In the genomic region with DNA sequence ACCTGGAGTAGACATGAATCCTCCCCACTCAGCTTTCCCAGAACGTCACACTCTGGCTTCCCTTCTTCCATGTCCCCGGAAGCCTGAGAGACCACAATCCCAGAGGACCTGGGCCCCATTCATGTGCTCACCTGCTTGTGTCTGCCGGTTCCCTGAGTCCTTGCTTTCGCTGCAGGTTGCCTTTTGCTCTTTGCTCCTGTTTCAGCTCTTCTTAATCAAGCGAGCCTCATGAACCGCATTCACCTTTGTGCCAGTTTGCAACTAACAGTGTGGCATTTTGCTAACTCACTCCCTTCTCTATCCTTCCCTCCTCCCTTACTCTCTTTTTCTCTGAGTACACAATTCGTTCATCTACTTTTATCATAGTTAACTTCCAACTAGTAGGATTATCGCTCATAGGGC, we compare ENCODE assay signal across 1 cellular context.
TF ChIP-seq lines count a peak whose summit lies in the region.

No MANE protein-coding gene starts in this region.

TF ChIP-seq in HepG2, 621 proteins besides CTCF, POLR2A, EP300 and RAD21 (continued from another document and continues in another):
- TF ChIP-seq, protein P1, sequence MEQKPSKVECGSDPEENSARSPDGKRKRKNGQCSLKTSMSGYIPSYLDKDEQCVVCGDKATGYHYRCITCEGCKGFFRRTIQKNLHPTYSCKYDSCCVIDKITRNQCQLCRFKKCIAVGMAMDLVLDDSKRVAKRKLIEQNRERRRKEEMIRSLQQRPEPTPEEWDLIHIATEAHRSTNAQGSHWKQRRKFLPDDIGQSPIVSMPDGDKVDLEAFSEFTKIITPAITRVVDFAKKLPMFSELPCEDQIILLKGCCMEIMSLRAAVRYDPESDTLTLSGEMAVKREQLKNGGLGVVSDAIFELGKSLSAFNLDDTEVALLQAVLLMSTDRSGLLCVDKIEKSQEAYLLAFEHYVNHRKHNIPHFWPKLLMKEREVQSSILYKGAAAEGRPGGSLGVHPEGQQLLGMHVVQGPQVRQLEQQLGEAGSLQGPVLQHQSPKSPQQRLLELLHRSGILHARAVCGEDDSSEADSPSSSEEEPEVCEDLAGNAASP (CRISPR knock-in tag; IDR thresholded peaks at IDR 0.05; ENCODE audit: borderline replicate concordance): peak; percentile 44; the same call in 1 of the 2 replicates
- peak; percentile 67 for TF ChIP-seq SAP130 (CRISPR knock-in tag; IDR thresholded peaks at IDR 0.05; ENCODE audit: low read depth)
- TF ChIP-seq, protein P2, sequence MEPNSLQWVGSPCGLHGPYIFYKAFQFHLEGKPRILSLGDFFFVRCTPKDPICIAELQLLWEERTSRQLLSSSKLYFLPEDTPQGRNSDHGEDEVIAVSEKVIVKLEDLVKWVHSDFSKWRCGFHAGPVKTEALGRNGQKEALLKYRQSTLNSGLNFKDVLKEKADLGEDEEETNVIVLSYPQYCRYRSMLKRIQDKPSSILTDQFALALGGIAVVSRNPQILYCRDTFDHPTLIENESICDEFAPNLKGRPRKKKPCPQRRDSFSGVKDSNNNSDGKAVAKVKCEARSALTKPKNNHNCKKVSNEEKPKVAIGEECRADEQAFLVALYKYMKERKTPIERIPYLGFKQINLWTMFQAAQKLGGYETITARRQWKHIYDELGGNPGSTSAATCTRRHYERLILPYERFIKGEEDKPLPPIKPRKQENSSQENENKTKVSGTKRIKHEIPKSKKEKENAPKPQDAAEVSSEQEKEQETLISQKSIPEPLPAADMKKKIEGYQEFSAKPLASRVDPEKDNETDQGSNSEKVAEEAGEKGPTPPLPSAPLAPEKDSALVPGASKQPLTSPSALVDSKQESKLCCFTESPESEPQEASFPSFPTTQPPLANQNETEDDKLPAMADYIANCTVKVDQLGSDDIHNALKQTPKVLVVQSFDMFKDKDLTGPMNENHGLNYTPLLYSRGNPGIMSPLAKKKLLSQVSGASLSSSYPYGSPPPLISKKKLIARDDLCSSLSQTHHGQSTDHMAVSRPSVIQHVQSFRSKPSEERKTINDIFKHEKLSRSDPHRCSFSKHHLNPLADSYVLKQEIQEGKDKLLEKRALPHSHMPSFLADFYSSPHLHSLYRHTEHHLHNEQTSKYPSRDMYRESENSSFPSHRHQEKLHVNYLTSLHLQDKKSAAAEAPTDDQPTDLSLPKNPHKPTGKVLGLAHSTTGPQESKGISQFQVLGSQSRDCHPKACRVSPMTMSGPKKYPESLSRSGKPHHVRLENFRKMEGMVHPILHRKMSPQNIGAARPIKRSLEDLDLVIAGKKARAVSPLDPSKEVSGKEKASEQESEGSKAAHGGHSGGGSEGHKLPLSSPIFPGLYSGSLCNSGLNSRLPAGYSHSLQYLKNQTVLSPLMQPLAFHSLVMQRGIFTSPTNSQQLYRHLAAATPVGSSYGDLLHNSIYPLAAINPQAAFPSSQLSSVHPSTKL (CRISPR knock-in tag; IDR thresholded peaks at IDR 0.05): peak; percentile 58
- TF ChIP-seq, protein P3, sequence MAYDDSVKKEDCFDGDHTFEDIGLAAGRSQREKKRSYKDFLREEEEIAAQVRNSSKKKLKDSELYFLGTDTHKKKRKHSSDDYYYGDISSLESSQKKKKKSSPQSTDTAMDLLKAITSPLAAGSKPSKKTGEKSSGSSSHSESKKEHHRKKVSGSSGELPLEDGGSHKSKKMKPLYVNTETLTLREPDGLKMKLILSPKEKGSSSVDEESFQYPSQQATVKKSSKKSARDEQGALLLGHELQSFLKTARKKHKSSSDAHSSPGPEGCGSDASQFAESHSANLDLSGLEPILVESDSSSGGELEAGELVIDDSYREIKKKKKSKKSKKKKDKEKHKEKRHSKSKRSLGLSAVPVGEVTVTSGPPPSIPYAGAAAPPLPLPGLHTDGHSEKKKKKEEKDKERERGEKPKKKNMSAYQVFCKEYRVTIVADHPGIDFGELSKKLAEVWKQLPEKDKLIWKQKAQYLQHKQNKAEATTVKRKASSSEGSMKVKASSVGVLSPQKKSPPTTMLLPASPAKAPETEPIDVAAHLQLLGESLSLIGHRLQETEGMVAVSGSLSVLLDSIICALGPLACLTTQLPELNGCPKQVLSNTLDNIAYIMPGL (CRISPR knock-in tag; IDR thresholded peaks at IDR 0.05; ENCODE audit: borderline replicate concordance in 1 of 2, low read depth in 1 of 2): peak in 1 of 2 experiments; percentile 39; a peak in 1 of 4 replicates
- no peak for TF ChIP-seq CHCHD3 (CRISPR knock-in tag; IDR thresholded peaks at IDR 0.05)
- TF ChIP-seq ZNF138 (CRISPR knock-in tag; IDR thresholded peaks at IDR 0.05; ENCODE audit: low read depth): 0 out of 2 replicates have a peak, but pooled peaks have one; percentile 38
- TF ChIP-seq MIXL1 (CRISPR knock-in tag; IDR thresholded peaks at IDR 0.05): peak; percentile 76; the same call in 1 of the 2 replicates
- TF ChIP-seq ZEB1 (IDR thresholded peaks at IDR 0.05; ENCODE audit: insufficient replicate concordance, low read depth): peak; percentile 59
- peak; percentile 72 for TF ChIP-seq RARA (CRISPR knock-in tag; IDR thresholded peaks at IDR 0.05)
- TF ChIP-seq ZNF260 (CRISPR knock-in tag; IDR thresholded peaks at IDR 0.05; ENCODE audit: borderline replicate concordance, low read depth): no peak
- TF ChIP-seq ZNF496 (CRISPR knock-in tag; IDR thresholded peaks at IDR 0.05; ENCODE audit: insufficient replicate concordance): no peak
- TF ChIP-seq, protein P4, sequence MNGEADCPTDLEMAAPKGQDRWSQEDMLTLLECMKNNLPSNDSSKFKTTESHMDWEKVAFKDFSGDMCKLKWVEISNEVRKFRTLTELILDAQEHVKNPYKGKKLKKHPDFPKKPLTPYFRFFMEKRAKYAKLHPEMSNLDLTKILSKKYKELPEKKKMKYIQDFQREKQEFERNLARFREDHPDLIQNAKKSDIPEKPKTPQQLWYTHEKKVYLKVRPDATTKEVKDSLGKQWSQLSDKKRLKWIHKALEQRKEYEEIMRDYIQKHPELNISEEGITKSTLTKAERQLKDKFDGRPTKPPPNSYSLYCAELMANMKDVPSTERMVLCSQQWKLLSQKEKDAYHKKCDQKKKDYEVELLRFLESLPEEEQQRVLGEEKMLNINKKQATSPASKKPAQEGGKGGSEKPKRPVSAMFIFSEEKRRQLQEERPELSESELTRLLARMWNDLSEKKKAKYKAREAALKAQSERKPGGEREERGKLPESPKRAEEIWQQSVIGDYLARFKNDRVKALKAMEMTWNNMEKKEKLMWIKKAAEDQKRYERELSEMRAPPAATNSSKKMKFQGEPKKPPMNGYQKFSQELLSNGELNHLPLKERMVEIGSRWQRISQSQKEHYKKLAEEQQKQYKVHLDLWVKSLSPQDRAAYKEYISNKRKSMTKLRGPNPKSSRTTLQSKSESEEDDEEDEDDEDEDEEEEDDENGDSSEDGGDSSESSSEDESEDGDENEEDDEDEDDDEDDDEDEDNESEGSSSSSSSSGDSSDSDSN (CRISPR knock-in tag; IDR thresholded peaks at IDR 0.05): peak; percentile 50
- TF ChIP-seq TBL1XR1 (IDR thresholded peaks at IDR 0.05; ENCODE audit: borderline replicate concordance, low read length, partially characterized antibody): no peak
- TF ChIP-seq, protein P5, sequence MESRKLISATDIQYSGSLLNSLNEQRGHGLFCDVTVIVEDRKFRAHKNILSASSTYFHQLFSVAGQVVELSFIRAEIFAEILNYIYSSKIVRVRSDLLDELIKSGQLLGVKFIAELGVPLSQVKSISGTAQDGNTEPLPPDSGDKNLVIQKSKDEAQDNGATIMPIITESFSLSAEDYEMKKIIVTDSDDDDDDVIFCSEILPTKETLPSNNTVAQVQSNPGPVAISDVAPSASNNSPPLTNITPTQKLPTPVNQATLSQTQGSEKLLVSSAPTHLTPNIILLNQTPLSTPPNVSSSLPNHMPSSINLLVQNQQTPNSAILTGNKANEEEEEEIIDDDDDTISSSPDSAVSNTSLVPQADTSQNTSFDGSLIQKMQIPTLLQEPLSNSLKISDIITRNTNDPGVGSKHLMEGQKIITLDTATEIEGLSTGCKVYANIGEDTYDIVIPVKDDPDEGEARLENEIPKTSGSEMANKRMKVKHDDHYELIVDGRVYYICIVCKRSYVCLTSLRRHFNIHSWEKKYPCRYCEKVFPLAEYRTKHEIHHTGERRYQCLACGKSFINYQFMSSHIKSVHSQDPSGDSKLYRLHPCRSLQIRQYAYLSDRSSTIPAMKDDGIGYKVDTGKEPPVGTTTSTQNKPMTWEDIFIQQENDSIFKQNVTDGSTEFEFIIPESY (CRISPR knock-in tag; IDR thresholded peaks at IDR 0.05): peak; percentile 37; the same call in 1 of the 2 replicates
- TF ChIP-seq ZNF317 (CRISPR knock-in tag; IDR thresholded peaks at IDR 0.05): 0 out of 2 replicates have a peak, but pooled peaks have one; percentile 30
- TF ChIP-seq REPIN1 (CRISPR knock-in tag; IDR thresholded peaks at IDR 0.05; ENCODE audit: borderline replicate concordance, low read depth): 0 out of 2 replicates have a peak, but pooled peaks have one; percentile 42
- TF ChIP-seq, protein P6, sequence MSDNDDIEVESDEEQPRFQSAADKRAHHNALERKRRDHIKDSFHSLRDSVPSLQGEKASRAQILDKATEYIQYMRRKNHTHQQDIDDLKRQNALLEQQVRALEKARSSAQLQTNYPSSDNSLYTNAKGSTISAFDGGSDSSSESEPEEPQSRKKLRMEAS (IDR thresholded peaks at IDR 0.05): 0 out of 2 replicates have a peak, but pooled peaks have one; percentile 34
- TF ChIP-seq ZNF3 (CRISPR knock-in tag; IDR thresholded peaks at IDR 0.05): no peak
- TF ChIP-seq SOX5 (CRISPR knock-in tag; IDR thresholded peaks at IDR 0.05; ENCODE audit: borderline replicate concordance): peak; percentile 62; the same call in 1 of the 2 replicates
- TF ChIP-seq ZFY (CRISPR knock-in tag; IDR thresholded peaks at IDR 0.05): 0 out of 2 replicates have a peak, but pooled peaks have one; percentile 13
- TF ChIP-seq CREM (IDR thresholded peaks at IDR 0.05): peak; percentile 41; the same call in 1 of the 2 replicates
- TF ChIP-seq CREM (CRISPR knock-in tag; IDR thresholded peaks at IDR 0.05): no peak
- peak; percentile 97 for TF ChIP-seq PPARG (CRISPR knock-in tag; conservative IDR thresholded peaks at IDR 0.05)
- peak; percentile 66 for TF ChIP-seq HOXA3 (CRISPR knock-in tag; IDR thresholded peaks at IDR 0.05)
- TF ChIP-seq ATF7 (IDR thresholded peaks at IDR 0.05): no peak
- no peak for TF ChIP-seq ATF7 (CRISPR knock-in tag; IDR thresholded peaks at IDR 0.05)
- TF ChIP-seq ZNF883 (CRISPR knock-in tag; IDR thresholded peaks at IDR 0.05; ENCODE audit: not compliant biosample characterization): no peak
- TF ChIP-seq, protein P7, sequence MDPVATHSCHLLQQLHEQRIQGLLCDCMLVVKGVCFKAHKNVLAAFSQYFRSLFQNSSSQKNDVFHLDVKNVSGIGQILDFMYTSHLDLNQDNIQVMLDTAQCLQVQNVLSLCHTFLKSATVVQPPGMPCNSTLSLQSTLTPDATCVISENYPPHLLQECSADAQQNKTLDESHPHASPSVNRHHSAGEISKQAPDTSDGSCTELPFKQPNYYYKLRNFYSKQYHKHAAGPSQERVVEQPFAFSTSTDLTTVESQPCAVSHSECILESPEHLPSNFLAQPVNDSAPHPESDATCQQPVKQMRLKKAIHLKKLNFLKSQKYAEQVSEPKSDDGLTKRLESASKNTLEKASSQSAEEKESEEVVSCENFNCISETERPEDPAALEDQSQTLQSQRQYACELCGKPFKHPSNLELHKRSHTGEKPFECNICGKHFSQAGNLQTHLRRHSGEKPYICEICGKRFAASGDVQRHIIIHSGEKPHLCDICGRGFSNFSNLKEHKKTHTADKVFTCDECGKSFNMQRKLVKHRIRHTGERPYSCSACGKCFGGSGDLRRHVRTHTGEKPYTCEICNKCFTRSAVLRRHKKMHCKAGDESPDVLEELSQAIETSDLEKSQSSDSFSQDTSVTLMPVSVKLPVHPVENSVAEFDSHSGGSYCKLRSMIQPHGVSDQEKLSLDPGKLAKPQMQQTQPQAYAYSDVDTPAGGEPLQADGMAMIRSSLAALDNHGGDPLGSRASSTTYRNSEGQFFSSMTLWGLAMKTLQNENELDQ (CRISPR knock-in tag; IDR thresholded peaks at IDR 0.05; ENCODE audit: borderline replicate concordance): 0 out of 2 replicates have a peak, but pooled peaks have one; percentile 21
- TF ChIP-seq ZBTB38 (CRISPR knock-in tag; IDR thresholded peaks at IDR 0.05): 0 out of 2 replicates have a peak, but pooled peaks have one; percentile 42
- TF ChIP-seq RBFOX2 (IDR thresholded peaks at IDR 0.05; ENCODE audit: low read depth, low read length): no peak
- TF ChIP-seq POLR2AphosphoS5 (IDR thresholded peaks at IDR 0.05; ENCODE audit: low read depth, low read length): peak; percentile 68
- TF ChIP-seq ZFX (CRISPR knock-in tag; IDR thresholded peaks at IDR 0.05; ENCODE audit: low read depth): peak; percentile 41; the same call in 1 of the 2 replicates
- TF ChIP-seq ZNF557 (CRISPR knock-in tag; IDR thresholded peaks at IDR 0.05): 0 out of 2 replicates have a peak, but pooled peaks have one; percentile 30
- TF ChIP-seq ZSCAN29 (CRISPR knock-in tag; conservative IDR thresholded peaks at IDR 0.05): no peak
- no peak for TF ChIP-seq ZNF766 (CRISPR knock-in tag; IDR thresholded peaks at IDR 0.05; ENCODE audit: borderline replicate concordance)
- peak; percentile 31; the same call in 1 of the 2 replicates for TF ChIP-seq PITX1 (CRISPR knock-in tag; IDR thresholded peaks at IDR 0.05)
- no peak for TF ChIP-seq MEIS2 (CRISPR knock-in tag; IDR thresholded peaks at IDR 0.05)
- TF ChIP-seq, protein P8, sequence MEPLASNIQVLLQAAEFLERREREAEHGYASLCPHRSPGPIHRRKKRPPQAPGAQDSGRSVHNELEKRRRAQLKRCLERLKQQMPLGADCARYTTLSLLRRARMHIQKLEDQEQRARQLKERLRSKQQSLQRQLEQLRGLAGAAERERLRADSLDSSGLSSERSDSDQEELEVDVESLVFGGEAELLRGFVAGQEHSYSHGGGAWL (CRISPR knock-in tag; IDR thresholded peaks at IDR 0.05): 0 out of 2 replicates have a peak, but pooled peaks have one; percentile 39
- TF ChIP-seq, protein P9, sequence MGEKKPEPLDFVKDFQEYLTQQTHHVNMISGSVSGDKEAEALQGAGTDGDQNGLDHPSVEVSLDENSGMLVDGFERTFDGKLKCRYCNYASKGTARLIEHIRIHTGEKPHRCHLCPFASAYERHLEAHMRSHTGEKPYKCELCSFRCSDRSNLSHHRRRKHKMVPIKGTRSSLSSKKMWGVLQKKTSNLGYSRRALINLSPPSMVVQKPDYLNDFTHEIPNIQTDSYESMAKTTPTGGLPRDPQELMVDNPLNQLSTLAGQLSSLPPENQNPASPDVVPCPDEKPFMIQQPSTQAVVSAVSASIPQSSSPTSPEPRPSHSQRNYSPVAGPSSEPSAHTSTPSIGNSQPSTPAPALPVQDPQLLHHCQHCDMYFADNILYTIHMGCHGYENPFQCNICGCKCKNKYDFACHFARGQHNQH (CRISPR knock-in tag; IDR thresholded peaks at IDR 0.05): 0 out of 2 replicates have a peak, but pooled peaks have one; percentile 25
- TF ChIP-seq ZNF530 (CRISPR knock-in tag; IDR thresholded peaks at IDR 0.05; ENCODE audit: low read depth): no peak
- TF ChIP-seq ZNF749 (CRISPR knock-in tag; IDR thresholded peaks at IDR 0.05; ENCODE audit: borderline replicate concordance): no peak
